9 cellular contexts compared by ENCODE assay signal in the genomic region with DNA sequence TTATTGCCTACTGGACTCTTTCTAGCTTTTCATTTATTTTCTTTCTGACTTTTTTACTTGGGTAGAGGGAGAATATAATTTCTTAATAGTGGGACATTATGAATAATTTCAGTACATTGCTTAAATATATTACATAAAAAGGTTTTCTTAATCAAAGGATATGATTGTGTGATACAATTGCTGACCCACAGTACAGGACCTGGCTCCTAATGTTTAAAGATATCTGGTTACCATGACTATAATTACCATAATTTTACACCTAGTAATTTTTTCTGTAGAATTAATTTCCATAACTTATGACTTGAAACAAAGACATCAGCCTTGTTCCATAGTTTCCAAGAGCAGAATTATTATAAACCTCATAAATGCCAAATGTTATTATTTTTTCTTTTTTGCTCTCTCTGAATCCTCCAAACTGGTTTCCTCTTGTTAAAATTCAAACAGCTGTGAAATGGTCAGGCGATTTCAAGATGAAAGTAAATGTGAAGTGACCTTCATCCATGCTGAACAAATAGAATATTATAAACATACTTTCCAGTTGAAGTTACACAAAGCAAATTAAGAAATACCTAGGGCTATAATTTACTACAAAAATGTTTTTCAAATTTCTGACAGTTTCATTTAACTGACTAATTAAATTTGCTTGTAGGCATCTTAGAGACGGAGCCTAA.
"Had no signal": no experiment of that assay in that cellular context is flagged by ENCODE, and none has a peak within 500 bp of the region (broad histone marks: within the 10 kb centered on the region; RNA-seq: fewer than 3 reads in every experiment).

No MANE protein-coding gene starts in this region.

- H3K4me3 ChIP-seq: GM23248, HAP-1 had no signal

- H3K27ac ChIP-seq: GM23248, HL-60 had no signal

- DNase-seq: GM23248, GOT3, H7, HFFc6, KBM-7 had no signal

- H3K36me3 ChIP-seq: HAP-1 had no signal

- H3K9me3 ChIP-seq: HAP-1 had no signal

- H3K4me1 ChIP-seq: HAP-1 had no signal

- ATAC-seq: HCT116, HepG2 had no signal
